6 cellular contexts compared by ENCODE assay signal in genomic region chr5:93665649-93666048, GRCh38.
"Had no signal": no experiment of that assay in that cellular context is flagged by ENCODE, and none has a peak within 500 bp of the region (broad histone marks: within the 10 kb centered on the region; RNA-seq: fewer than 3 reads in every experiment).

No MANE protein-coding gene starts in this region.

- H3K4me3 ChIP-seq: thoracic aorta had no signal

- H3K27me3 ChIP-seq: neutrophil had no signal

- H3K27ac ChIP-seq: neutrophil, thoracic aorta had no signal

- H3K36me3 ChIP-seq: neutrophil, thoracic aorta had no signal

- H3K9me3 ChIP-seq: neutrophil, thoracic aorta had no signal

- DNase-seq: activated CD4-positive, alpha-beta T cell treated with anti-CD3 and anti-CD28 coated beads, Interleukin-2, amount 50 U/mL, for 1 hour; activated naive CD4-positive, alpha-beta T cell treated with anti-CD3 and anti-CD28 coated beads, Interleukin-2, amount 50 U/mL, for 16 hours; midbrain; retina had no signal
